1 cellular context compared by ENCODE assay signal in genomic region chr3:36920884-36921567, GRCh38.
TF ChIP-seq lines count a peak whose summit lies in the region.

No MANE protein-coding gene starts in this region.

TF ChIP-seq in HepG2, 621 proteins besides CTCF, POLR2A, EP300 and RAD21 (continued from another document):
- TF ChIP-seq, protein P1, sequence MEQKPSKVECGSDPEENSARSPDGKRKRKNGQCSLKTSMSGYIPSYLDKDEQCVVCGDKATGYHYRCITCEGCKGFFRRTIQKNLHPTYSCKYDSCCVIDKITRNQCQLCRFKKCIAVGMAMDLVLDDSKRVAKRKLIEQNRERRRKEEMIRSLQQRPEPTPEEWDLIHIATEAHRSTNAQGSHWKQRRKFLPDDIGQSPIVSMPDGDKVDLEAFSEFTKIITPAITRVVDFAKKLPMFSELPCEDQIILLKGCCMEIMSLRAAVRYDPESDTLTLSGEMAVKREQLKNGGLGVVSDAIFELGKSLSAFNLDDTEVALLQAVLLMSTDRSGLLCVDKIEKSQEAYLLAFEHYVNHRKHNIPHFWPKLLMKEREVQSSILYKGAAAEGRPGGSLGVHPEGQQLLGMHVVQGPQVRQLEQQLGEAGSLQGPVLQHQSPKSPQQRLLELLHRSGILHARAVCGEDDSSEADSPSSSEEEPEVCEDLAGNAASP (CRISPR knock-in tag; IDR thresholded peaks at IDR 0.05; ENCODE audit: borderline replicate concordance): peak; percentile 56; the same call in 1 of the 2 replicates
- TF ChIP-seq ZNF12 (CRISPR knock-in tag; IDR thresholded peaks at IDR 0.05) (no peak), ZNF256 (CRISPR knock-in tag; conservative IDR thresholded peaks at IDR 0.05) (no peak), KMT2B (CRISPR knock-in tag; IDR thresholded peaks at IDR 0.05) (no peak), ESRRA (CRISPR knock-in tag; IDR thresholded peaks at IDR 0.05; ENCODE audit: low read depth) (no peak), RXRB (CRISPR knock-in tag; IDR thresholded peaks at IDR 0.05; ENCODE audit: borderline replicate concordance) (peak; percentile 55; the same call in 1 of the 2 replicates), NR2F6 (IDR thresholded peaks at IDR 0.05) (peak; percentile 37; the same call in 1 of the 2 replicates), NR2F6 (CRISPR knock-in tag; IDR thresholded peaks at IDR 0.05) (no peak), RFXANK (CRISPR knock-in tag; IDR thresholded peaks at IDR 0.05) (no peak), ZNF562 (CRISPR knock-in tag; IDR thresholded peaks at IDR 0.05; ENCODE audit: borderline replicate concordance) (peak; percentile 62; the same call in 1 of the 2 replicates), ARID5B (CRISPR knock-in tag; IDR thresholded peaks at IDR 0.05) (no peak), AKAP8 (CRISPR knock-in tag; IDR thresholded peaks at IDR 0.05) (no peak), ZNF563 (CRISPR knock-in tag; IDR thresholded peaks at IDR 0.05) (no peak), SIX1 (CRISPR knock-in tag; IDR thresholded peaks at IDR 0.05; ENCODE audit: borderline replicate concordance) (no peak), ELF3 (CRISPR knock-in tag; IDR thresholded peaks at IDR 0.05) (peak; percentile 19; the same call in 1 of the 2 replicates), RCOR2 (CRISPR knock-in tag; IDR thresholded peaks at IDR 0.05) (no peak), ZNF570 (CRISPR knock-in tag; IDR thresholded peaks at IDR 0.05; ENCODE audit: borderline replicate concordance) (no peak), ZNF761 (CRISPR knock-in tag; conservative IDR thresholded peaks at IDR 0.05) (no peak), CBX1 (IDR thresholded peaks at IDR 0.05; ENCODE audit: low read depth) (no peak), TARDBP (CRISPR knock-in tag; IDR thresholded peaks at IDR 0.05) (no peak), KLF15 (CRISPR knock-in tag; IDR thresholded peaks at IDR 0.05; ENCODE audit: borderline replicate concordance) (no peak), SOX5 (CRISPR knock-in tag; IDR thresholded peaks at IDR 0.05; ENCODE audit: borderline replicate concordance) (no peak), FOXA3 (CRISPR knock-in tag; IDR thresholded peaks at IDR 0.05) (peak; percentile 24; the same call in 1 of the 2 replicates), KDM5B (CRISPR knock-in tag; IDR thresholded peaks at IDR 0.05; ENCODE audit: borderline replicate concordance) (no peak), ZNF574 (CRISPR knock-in tag; IDR thresholded peaks at IDR 0.05) (no peak), NR2F1 (CRISPR knock-in tag; IDR thresholded peaks at IDR 0.05) (peak; percentile 26 to 43; a peak in 1 of 4 replicates), ZNF775 (CRISPR knock-in tag; IDR thresholded peaks at IDR 0.05; ENCODE audit: borderline replicate concordance) (no peak), FOXP1 (IDR thresholded peaks at IDR 0.05) (no peak), FOXP1 (CRISPR knock-in tag; IDR thresholded peaks at IDR 0.05) (no peak), BRD4 (CRISPR knock-in tag; IDR thresholded peaks at IDR 0.05) (no peak), ZNF891 (CRISPR knock-in tag; IDR thresholded peaks at IDR 0.05) (no peak), ETS1 (CRISPR knock-in tag; IDR thresholded peaks at IDR 0.05) (no peak), RARA (CRISPR knock-in tag; IDR thresholded peaks at IDR 0.05) (peak; percentile 67), ZKSCAN5 (CRISPR knock-in tag; IDR thresholded peaks at IDR 0.05) (no peak)
- TF ChIP-seq, protein P2, sequence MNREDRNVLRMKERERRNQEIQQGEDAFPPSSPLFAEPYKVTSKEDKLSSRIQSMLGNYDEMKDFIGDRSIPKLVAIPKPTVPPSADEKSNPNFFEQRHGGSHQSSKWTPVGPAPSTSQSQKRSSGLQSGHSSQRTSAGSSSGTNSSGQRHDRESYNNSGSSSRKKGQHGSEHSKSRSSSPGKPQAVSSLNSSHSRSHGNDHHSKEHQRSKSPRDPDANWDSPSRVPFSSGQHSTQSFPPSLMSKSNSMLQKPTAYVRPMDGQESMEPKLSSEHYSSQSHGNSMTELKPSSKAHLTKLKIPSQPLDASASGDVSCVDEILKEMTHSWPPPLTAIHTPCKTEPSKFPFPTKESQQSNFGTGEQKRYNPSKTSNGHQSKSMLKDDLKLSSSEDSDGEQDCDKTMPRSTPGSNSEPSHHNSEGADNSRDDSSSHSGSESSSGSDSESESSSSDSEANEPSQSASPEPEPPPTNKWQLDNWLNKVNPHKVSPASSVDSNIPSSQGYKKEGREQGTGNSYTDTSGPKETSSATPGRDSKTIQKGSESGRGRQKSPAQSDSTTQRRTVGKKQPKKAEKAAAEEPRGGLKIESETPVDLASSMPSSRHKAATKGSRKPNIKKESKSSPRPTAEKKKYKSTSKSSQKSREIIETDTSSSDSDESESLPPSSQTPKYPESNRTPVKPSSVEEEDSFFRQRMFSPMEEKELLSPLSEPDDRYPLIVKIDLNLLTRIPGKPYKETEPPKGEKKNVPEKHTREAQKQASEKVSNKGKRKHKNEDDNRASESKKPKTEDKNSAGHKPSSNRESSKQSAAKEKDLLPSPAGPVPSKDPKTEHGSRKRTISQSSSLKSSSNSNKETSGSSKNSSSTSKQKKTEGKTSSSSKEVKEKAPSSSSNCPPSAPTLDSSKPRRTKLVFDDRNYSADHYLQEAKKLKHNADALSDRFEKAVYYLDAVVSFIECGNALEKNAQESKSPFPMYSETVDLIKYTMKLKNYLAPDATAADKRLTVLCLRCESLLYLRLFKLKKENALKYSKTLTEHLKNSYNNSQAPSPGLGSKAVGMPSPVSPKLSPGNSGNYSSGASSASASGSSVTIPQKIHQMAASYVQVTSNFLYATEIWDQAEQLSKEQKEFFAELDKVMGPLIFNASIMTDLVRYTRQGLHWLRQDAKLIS (CRISPR knock-in tag; IDR thresholded peaks at IDR 0.05): no peak
- TF ChIP-seq, protein P3, sequence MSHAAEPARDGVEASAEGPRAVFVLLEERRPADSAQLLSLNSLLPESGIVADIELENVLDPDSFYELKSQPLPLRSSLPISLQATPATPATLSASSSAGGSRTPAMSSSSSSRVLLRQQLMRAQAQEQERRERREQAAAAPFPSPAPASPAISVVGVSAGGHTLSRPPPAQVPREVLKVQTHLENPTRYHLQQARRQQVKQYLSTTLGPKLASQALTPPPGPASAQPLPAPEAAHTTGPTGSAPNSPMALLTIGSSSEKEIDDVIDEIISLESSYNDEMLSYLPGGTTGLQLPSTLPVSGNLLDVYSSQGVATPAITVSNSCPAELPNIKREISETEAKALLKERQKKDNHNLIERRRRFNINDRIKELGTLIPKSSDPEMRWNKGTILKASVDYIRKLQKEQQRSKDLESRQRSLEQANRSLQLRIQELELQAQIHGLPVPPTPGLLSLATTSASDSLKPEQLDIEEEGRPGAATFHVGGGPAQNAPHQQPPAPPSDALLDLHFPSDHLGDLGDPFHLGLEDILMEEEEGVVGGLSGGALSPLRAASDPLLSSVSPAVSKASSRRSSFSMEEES (CRISPR knock-in tag; IDR thresholded peaks at IDR 0.05): 0 out of 2 replicates have a peak, but pooled peaks have one; percentile 24
